Comparison of ENCODE assay signal across 30 cellular contexts in the genomic region with DNA sequence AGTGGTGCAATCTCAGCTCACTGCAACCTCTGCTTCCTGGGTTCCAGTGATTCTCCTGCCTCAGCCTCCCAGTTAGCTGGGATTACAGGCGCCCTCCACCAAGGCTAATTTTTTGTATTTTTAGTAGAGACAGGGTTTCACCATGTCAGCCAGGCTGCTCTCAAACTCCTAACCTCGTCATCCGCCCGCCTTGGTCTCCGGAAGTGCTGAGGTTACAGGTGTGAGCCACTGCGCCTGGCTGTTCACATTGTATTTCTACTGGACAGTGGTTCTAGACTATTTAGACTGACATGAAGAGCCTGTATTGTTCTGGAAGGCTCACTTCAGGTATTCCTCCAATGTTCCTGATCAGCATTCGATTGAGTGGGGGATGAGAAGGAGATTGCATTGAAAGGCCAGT.
"Had no signal": no experiment of that assay in that cellular context is flagged by ENCODE, and none has a peak within 500 bp of the region (broad histone marks: within the 10 kb centered on the region; RNA-seq: fewer than 3 reads in every experiment).

No MANE protein-coding gene starts in this region.

- ATAC-seq: activated naive CD4-positive, alpha-beta T cell treated with anti-CD3 and anti-CD28 coated beads, Interleukin-2, amount 50 U/mL, for 72 hours; activated naive CD8-positive, alpha-beta T cell treated with anti-CD3 and anti-CD28 coated beads, Interleukin-2, amount 50 U/mL, for 24 hours; activated T-cell treated with anti-CD3 and anti-CD28 coated beads, Interleukin-2, amount 50 U/mL, for 4 hours; activated T-cell treated with anti-CD3 and anti-CD28 coated beads, Interleukin-2, amount 50 U/mL, for 72 hours; activated T-helper 17 cell treated with anti-CD3 and anti-CD28 coated beads, Interleukin-2, amount 50 U/mL, for 72 hours; body of pancreas had no signal

- DNase-seq: activated effector memory CD4-positive, alpha-beta T cell treated with anti-CD3 and anti-CD28 coated beads, Interleukin-2, amount 50 U/mL, for 16 hours; activated effector memory CD4-positive, alpha-beta T cell treated with Interleukin-2 at 50 U/mL for 16 hours; activated gamma-delta T cell; activated gamma-delta T cell treated with Interleukin-2 at 50 U/mL for 16 hours; activated naive CD4-positive, alpha-beta T cell; activated naive CD4-positive, alpha-beta T cell treated with anti-CD3 and anti-CD28 coated beads for 36 hours; activated naive CD4-positive, alpha-beta T cell treated with anti-CD3 and anti-CD28 coated beads, Interleukin-2, amount 10 ng/mL, durations not matched to agents 7 days and 5 days; activated naive CD4-positive, alpha-beta T cell treated with anti-CD3 and anti-CD28 coated beads, Interleukin-2, amount 50 U/mL, for 16 hours; activated naive CD4-positive, alpha-beta T cell treated with Interleukin-2 at 50 U/mL for 16 hours; activated naive CD8-positive, alpha-beta T cell treated with anti-CD3 and anti-CD28 coated beads for 36 hours; activated naive CD8-positive, alpha-beta T cell treated with anti-CD3 and anti-CD28 coated beads, Interleukin-2, amount 10 ng/mL, durations not matched to agents 7 days and 5 days; activated naive CD8-positive, alpha-beta T cell treated with anti-CD3 and anti-CD28 coated beads, Interleukin-2, amount 50 U/mL, for 24 hours; activated T-cell treated with anti-CD3 and anti-CD28 coated beads, Interleukin-2, amount 50 U/mL, for 24 hours; activated T-cell treated with anti-CD3 and anti-CD28 coated beads, Interleukin-2, amount 50 U/mL, for 4 hours; activated T-cell treated with anti-CD3 and anti-CD28 coated beads, Interleukin-2, amount 50 U/mL, for 48 hours; activated T-cell treated with anti-CD3 and anti-CD28 coated beads, Interleukin-2, amount 50 U/mL, for 72 hours; adrenal gland; amniotic stem cell; amygdala; aorta; body of pancreas; brain microvascular endothelial cell; caudate nucleus; central memory CD4-positive, alpha-beta T cell; cerebellar nuclear complex had no signal

- H3K4me3 ChIP-seq: adrenal gland, ascending aorta, body of pancreas, breast epithelium, cardiac muscle cell had no signal

- H3K36me3 ChIP-seq: adrenal gland, ascending aorta, brain microvascular endothelial cell, breast epithelium, cardiac muscle cell had no signal

- H3K4me1 ChIP-seq: adrenal gland, ascending aorta, body of pancreas, breast epithelium had no signal

- H3K27ac ChIP-seq: adrenal gland, ascending aorta, body of pancreas, brain microvascular endothelial cell, breast epithelium, cardiac muscle cell had no signal

- H3K9me3 ChIP-seq: adrenal gland, ascending aorta, body of pancreas, breast epithelium had no signal

- H3K27me3 ChIP-seq: ascending aorta, body of pancreas, brain microvascular endothelial cell, breast epithelium, cardiac muscle cell had no signal
